11 cellular contexts compared by ENCODE assay signal in the genomic region with DNA sequence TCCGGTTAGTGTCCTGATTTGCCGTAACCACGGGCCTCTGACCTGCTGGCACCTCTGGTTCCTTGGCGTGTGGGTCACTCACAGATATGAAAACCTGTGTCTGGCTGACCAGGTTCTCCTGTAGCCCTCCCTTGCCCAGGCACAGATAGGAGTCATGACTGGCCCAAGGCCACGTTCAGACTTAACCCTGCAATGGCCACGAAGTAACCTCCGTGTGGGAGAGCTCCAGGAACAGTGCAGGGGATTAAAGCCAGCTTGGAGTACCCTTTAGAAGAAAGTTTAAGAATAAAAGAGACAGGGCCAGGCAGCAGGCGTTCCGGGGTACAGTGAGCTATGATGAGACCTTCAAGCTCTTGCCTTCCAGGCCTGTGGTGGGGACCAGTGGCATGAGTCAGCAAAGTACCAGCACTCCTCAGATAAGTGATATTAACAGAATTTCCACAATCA. TPM values are rescaled to one million over a fixed set of nuclear protein-coding genes. Genes with fewer than 3 reads are reported as not detected.
A peak's percentile ranks its signal among the peaks of the same experiment; 100 is the strongest.
DNase-seq lines count a peak whose midpoint lies in the region; ATAC-seq, FAIRE-seq and TF ChIP-seq lines count a peak whose summit lies in the region.
"Had no signal": no experiment of that assay in that cellular context is flagged by ENCODE, and none has a peak within 500 bp of the region (broad histone marks: within the 10 kb centered on the region; RNA-seq: fewer than 3 reads in every experiment).

No MANE protein-coding gene starts in this region.

- H3K36me3 ChIP-seq in esophagus muscularis mucosa: peaks cover 5 to 61% (median 45%) of the 10 kb centered on the region in 4 donors

- H3K4me1 ChIP-seq in A549 (peaks cover 10% of the 10 kb centered on the region), esophagus muscularis mucosa (no peaks in the 10 kb centered on the region)

- H3K4me1 Mint-ChIP-seq in HFFc6 (ENCODE audit: low read depth): peaks cover 54% of the 10 kb centered on the region
- no peaks in the 10 kb centered on the region for H3K4me1 Mint-ChIP-seq in central memory CD8-positive, alpha-beta T cell

- POLR2A ChIA-PET in A549 (lab: Yijun Ruan, JAX): interaction anchor here (1.6 kb wide), 1 partner anchor 26 kb away, joined by 7 read pairs; a partner anchor contains a TSS

- intact Hi-C loops in esophagus muscularis mucosa (cut with DNase I): no loop called here

- peak overlapping the region; percentile 14 to 67; a peak in 4 of 6 replicates for H3K27ac ChIP-seq in A549
- H3K27ac ChIP-seq in esophagus muscularis mucosa (replicated peaks in 1 of 4): no peak overlapping the region
- H3K27ac ChIP-seq: BLaER1 had no signal

- TF ChIP-seq EP300 in A549 (IDR thresholded peaks at IDR 0.05) (no peak), esophagus muscularis mucosa (IDR thresholded peaks at IDR 0.05) (no peak)

- TF ChIP-seq POLR2A in A549 (IDR thresholded peaks at IDR 0.05; ENCODE audit: low read length) (no peak), esophagus muscularis mucosa (IDR thresholded peaks at IDR 0.05; ENCODE audit: low read depth) (no peak)

- H3K4me2 ChIP-seq in A549: no peak overlapping the region
- H3K4me2 ChIP-seq: BLaER1 had no signal

- peaks cover 34% of the 10 kb centered on the region for H3K36me3 Mint-ChIP-seq in HFFc6 (ENCODE audit: low read depth)
- H3K36me3 Mint-ChIP-seq in central memory CD8-positive, alpha-beta T cell (ENCODE audit: insufficient read depth): peaks cover 27% of the 10 kb centered on the region

- CTCF ChIA-PET in A549 (lab: Yijun Ruan, JAX): interaction anchor here (1.0 to 15.3 kb wide), 6 partner anchors 9 to 740 kb away, joined by 3 to 252 read pairs (median 8); a partner anchor contains a TSS

- DNase-seq in A549 (ENCODE audit: low read depth in 1 of 2, low spot score in 1 of 2): no peak
- DNase-seq in HFFc6: peak; percentile 14
- no peak for DNase-seq in central memory CD8-positive, alpha-beta T cell (ENCODE audit: low spot score in 2 of 2)
- DNase-seq in mucosa of gallbladder (ENCODE audit: low spot score): peak; percentile 5
- no peak for DNase-seq in esophagus muscularis mucosa (ENCODE audit: extremely low spot score)
- DNase-seq in NCI-H128 (lab: John Stamatoyannopoulos, UW; ENCODE audit: unreplicated experiment): no peak
- DNase-seq: NCI-H446 had no signal

- peak overlapping the region; percentile 91 for H3K27ac Mint-ChIP-seq in HFFc6
- peak overlapping the region; percentile 37 for H3K27ac Mint-ChIP-seq in central memory CD8-positive, alpha-beta T cell (ENCODE audit: low read depth)

- no peak for FAIRE-seq in A549 (lab: Jason Lieb, UNC)
- FAIRE-seq: frontal cortex had no signal

- H3K9me3 ChIP-seq in A549 (no peaks in the 10 kb centered on the region), esophagus muscularis mucosa (no peaks in the 10 kb centered on the region)
- H3K9me3 ChIP-seq: BLaER1 had no signal

- no peaks in the 10 kb centered on the region for H3K9me3 Mint-ChIP-seq in HFFc6
- H3K9me3 Mint-ChIP-seq in central memory CD8-positive, alpha-beta T cell: no peaks in the 10 kb centered on the region

- no peaks in the 10 kb centered on the region for H3K27me3 ChIP-seq in esophagus muscularis mucosa
- H3K27me3 ChIP-seq: BLaER1 had no signal

- TF ChIP-seq CTCF in A549 (IDR thresholded peaks at IDR 0.05) (no peak), HFFc6 (IDR thresholded peaks at IDR 0.05) (no peak), esophagus muscularis mucosa (IDR thresholded peaks at IDR 0.05) (no peak)

- no peak for TF ChIP-seq RAD21 in A549 (conservative IDR thresholded peaks at IDR 0.05 in 1 of 2, IDR thresholded peaks at IDR 0.05 in 1 of 2)

- H3K4me3 ChIP-seq in A549 (no peak overlapping the region), esophagus muscularis mucosa (no peak overlapping the region)
- H3K4me3 ChIP-seq: BLaER1 had no signal

- no peak overlapping the region for H3K4me3 Mint-ChIP-seq in HFFc6
- H3K4me3 Mint-ChIP-seq in central memory CD8-positive, alpha-beta T cell: no peak overlapping the region

- 82% methylated on average over 9 of the region's 9 CpGs for WGBS in A549 (ENCODE audit: missing lambda C conversion rate)
- WGBS in esophagus muscularis mucosa: 70% methylated on average over 9 of the region's 9 CpGs

- H3K27me3 Mint-ChIP-seq in HFFc6 (ENCODE audit: insufficient read depth): peaks cover 2% of the 10 kb centered on the region; the same call in 1 of the 2 replicates
- H3K27me3 Mint-ChIP-seq in central memory CD8-positive, alpha-beta T cell: no peaks in the 10 kb centered on the region

- no peak for ATAC-seq in A549
- ATAC-seq in central memory CD8-positive, alpha-beta T cell (replicated peaks; ENCODE audit: extremely low read depth, poor library complexity, severe bottlenecking): no peak
- ATAC-seq in HG03025 (IDR thresholded peaks at IDR 0.05; ENCODE audit: low FRiP score, unreplicated experiment): no peak
- ATAC-seq in HG02852 (IDR thresholded peaks at IDR 0.05; ENCODE audit: unreplicated experiment): no peak

TF ChIP-seq in A549, 52 proteins besides CTCF, POLR2A, EP300 and RAD21:
- TF ChIP-seq MAFK (IDR thresholded peaks at IDR 0.05; ENCODE audit: partially characterized antibody): peak; percentile 15
- no peak for TF ChIP-seq RARB (CRISPR knock-in tag; IDR thresholded peaks at IDR 0.05)

RNA-seq across cellular contexts. Expression of a gene that starts 25.5 kb away (rescaled TPM):
- polyA plus RNA-seq in A549 (2011; rRNA removed) (52.4 and 62.0 TPM in 2 replicates), A549 (2017; fragmentation: RNase III; extraction: RNeasy Plus Mini Kit Qiagen cat#74134 plus additional on column Dnase treatment) (49.1 to 50.3 TPM (median 49.6 TPM) in 3 replicates)
- 42.7 and 51.4 TPM in 2 replicates for polyA plus RNA-seq in A549 (2012; cell fraction: cytosol; rRNA removed)
- polyA plus RNA-seq in A549 (2012; cell fraction: nucleus; rRNA removed): 70.2 and 87.9 TPM in 2 replicates
- 71.9 and 74.3 TPM in 2 replicates for polyA minus RNA-seq in A549 (2011; rRNA and poly(A)+ RNA removed)
- 10 to 100 TPM; 19.1 to 28.7 (median 24.7) TPM for total RNA-seq in HFFc6 (2021; fragmentation: NEBNext Ultra II Directional; extraction: Animal tissue kit (Norgen Biotek cat#: 25700))
- total RNA-seq in mucosa of gallbladder (3.7 TPM), esophagus muscularis mucosa (1 to 10 TPM; 1.2 to 2.7 (median 1.4) TPM)

RNA-seq across cellular contexts. Expression of a gene that starts 25.6 kb away (rescaled TPM):
- 86.6 and 141 TPM in 2 replicates for polyA plus RNA-seq in A549 (2011; rRNA removed)
- polyA plus RNA-seq in A549 (2012; cell fraction: cytosol; rRNA removed): 103 and 106 TPM in 2 replicates
- 58.7 and 64.0 TPM in 2 replicates for polyA plus RNA-seq in A549 (2012; cell fraction: nucleus; rRNA removed)
- 42.7 to 47.5 TPM (median 44.9 TPM) in 3 replicates for polyA plus RNA-seq in A549 (2017; fragmentation: RNase III; extraction: RNeasy Plus Mini Kit Qiagen cat#74134 plus additional on column Dnase treatment)
- polyA minus RNA-seq in A549 (2011; rRNA and poly(A)+ RNA removed): 21.7 and 31.9 TPM in 2 replicates
- 10 to 100 TPM; 29.4 to 44.4 (median 35.0) TPM for total RNA-seq in HFFc6 (2021; fragmentation: NEBNext Ultra II Directional; extraction: Animal tissue kit (Norgen Biotek cat#: 25700))
- 20.5 TPM for total RNA-seq in mucosa of gallbladder
- 10 to 100 TPM in 3 of 4 donors, 1 to 10 TPM in 1; 8.1 to 20.4 (median 15.6) TPM for total RNA-seq in esophagus muscularis mucosa

Comparison
In these comparisons a context has a peak if more than half of its experiments do, and no peak if none do; other contexts are left out.
1. DNase-seq: peak in HFFc6 (single experiment) and mucosa of gallbladder (single experiment); none in A549 (0 of 2), central memory CD8-positive, alpha-beta T cell (0 of 2), esophagus muscularis mucosa (single experiment) and NCI-H128 (single experiment).
2. H3K27ac ChIP-seq: peak in A549 (2 of 2); none in esophagus muscularis mucosa (0 of 4).